Comparison of ENCODE assay signal across 29 cellular contexts in the genomic region with DNA sequence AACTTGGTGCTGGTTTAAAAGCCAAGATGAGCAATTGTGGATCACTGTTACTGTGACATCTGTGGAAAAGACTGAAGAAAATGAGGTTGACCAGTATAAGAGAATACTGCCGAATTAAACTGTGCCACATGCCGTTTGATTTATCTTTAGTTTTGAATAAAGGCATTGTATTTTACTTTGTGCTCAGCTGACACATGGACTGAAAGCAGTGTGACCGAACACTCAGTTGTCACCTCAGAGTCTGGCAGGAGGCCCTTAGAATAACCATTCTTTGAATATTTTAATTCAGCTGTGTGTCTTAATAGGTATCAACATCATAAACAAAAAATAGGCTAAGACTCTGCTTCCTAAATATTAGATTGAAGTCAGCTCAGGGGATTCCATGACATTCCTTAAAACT.
"Had no signal": no experiment of that assay in that cellular context is flagged by ENCODE, and none has a peak within 500 bp of the region (broad histone marks: within the 10 kb centered on the region; RNA-seq: fewer than 3 reads in every experiment).

No MANE protein-coding gene starts in this region.

- ATAC-seq: activated naive CD8-positive, alpha-beta T cell treated with anti-CD3 and anti-CD28 coated beads, Interleukin-2, amount 50 U/mL, for 24 hours; esophagus mucosa; natural killer cell; right lobe of liver; stimulated activated naive CD8-positive, alpha-beta T cell treated with anti-CD3 and anti-CD28 coated beads, Interleukin-15, Interleukin-2, amounts not matched to agents 100 U/mL and 50 U/mL, for 24 hours; T-helper 17 cell had no signal

- H3K27me3 ChIP-seq: right lobe of liver, uterus had no signal

- H3K27ac ChIP-seq: right lobe of liver, skin epidermis, WERI-Rb-1 had no signal

- H3K36me3 ChIP-seq: right lobe of liver, uterus, WERI-Rb-1 had no signal

- H3K4me3 ChIP-seq: right lobe of liver, skin epidermis, uterus had no signal

- DNase-seq: activated CD4-positive, alpha-beta memory T cell treated with anti-CD3 and anti-CD28 coated beads for 36 hours; activated CD4-positive, alpha-beta T cell treated with anti-CD3 and anti-CD28 coated beads, Interleukin-2, amount 10 ng/mL, durations not matched to agents 24 days and 14 days; activated CD4-positive, CD25-positive, alpha-beta regulatory T cell treated with anti-CD3 and anti-CD28 coated beads, Interleukin-2, amount 50 U/mL, for 72 hours; activated CD8-positive, alpha-beta memory T cell treated with anti-CD3 and anti-CD28 coated beads, Interleukin-2, amount 50 U/mL, for 4 hours; activated gamma-delta T cell; activated naive CD8-positive, alpha-beta T cell treated with anti-CD3 and anti-CD28 coated beads, Interleukin-2, amount 50 U/mL, for 24 hours; activated T-cell treated with anti-CD3 and anti-CD28 coated beads, Interleukin-2, amount 50 U/mL, for 1 hour; amygdala; cortex of kidney; foreskin fibroblast; head of caudate nucleus; hypothalamus; immature natural killer cell; kidney glomerular epithelial cell; mammary epithelial cell; midbrain; natural killer cell; posterior cingulate gyrus; right lobe of liver; stimulated activated CD4-positive, alpha-beta T cell treated with anti-CD3 and anti-CD28 coated beads, Interleukin-12 subunit alpha, Interleukin-12 subunit beta, amount 100 ng/mL, for 4 hours; stimulated activated CD4-positive, alpha-beta T cell treated with anti-CD3 and anti-CD28 coated beads, Interleukin-4, amount 100 ng/mL, for 1 hour; stimulated activated naive CD8-positive, alpha-beta T cell treated with anti-CD3 and anti-CD28 coated beads, Interleukin-15, Interleukin-2, amounts not matched to agents 100 U/mL and 50 U/mL, for 24 hours; SW 1271; T-helper 17 cell; T1000; uterus; WERI-Rb-1 had no signal

- H3K9me3 ChIP-seq: right lobe of liver, uterus had no signal
